Comparison of ENCODE assay signal across 7 cellular contexts in the genomic region with DNA sequence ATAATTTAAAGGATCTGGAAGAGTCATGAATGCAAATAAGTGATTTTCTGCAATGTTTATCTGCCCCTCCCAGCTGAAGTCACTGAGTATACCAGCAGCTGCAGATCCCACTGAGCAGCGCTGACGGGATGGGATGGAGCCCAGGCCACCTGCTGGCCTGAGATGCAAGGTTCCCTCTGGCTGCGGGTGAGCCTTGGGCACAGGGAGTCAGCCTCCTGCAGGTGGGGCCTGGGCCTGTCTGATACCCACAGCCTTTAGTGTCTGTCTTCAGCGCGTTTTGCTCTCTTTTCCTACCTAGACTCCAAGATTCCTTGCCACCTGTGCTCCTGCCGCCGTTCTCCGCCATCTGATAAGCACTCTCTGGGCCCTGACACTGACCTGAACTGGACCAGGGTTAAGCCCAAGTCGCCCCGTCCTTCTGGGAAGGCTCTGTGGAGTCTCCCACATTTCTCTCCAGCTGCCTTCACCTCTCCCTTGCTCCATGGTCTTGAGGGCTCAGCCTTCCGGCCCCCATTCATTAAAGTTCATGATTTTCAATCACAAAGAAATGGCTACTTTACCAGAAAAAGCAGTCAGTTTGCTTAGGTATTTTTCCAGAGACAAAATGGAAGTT.
DNase-seq lines count a peak whose midpoint lies in the region; ATAC-seq and TF ChIP-seq lines count a peak whose summit lies in the region.

No MANE protein-coding gene starts in this region.

- H3K9me3 Mint-ChIP-seq in osteocyte (ENCODE audit: unreplicated experiment) = peaks cover 7% of the 10 kb centered on the region
- no peaks in the 10 kb centered on the region for H3K9me3 Mint-ChIP-seq in stimulated activated memory B cell treated with anti-CD40 and anti-IgM and Interleukin-4, amounts not matched to agents 10 μg/mL and 1 μg/mL and 100 μg/mL, for 72 hours

- DNase-seq in G401 (ENCODE audit: low spot score) = peak; percentile 11
- peak; percentile 11 for DNase-seq in NCI-H510A treated with DMSO at 0.1 percent for 48 hours (lab: John Stamatoyannopoulos, UW)
- peak; percentile 60 for DNase-seq in ecto neural progenitor cell (ENCODE audit: low spot score)
- no peak for DNase-seq in osteocyte (ENCODE audit: extremely low spot score, unreplicated experiment)
- DNase-seq in activated naive CD4-positive, alpha-beta T cell treated with anti-CD3 and anti-CD28 coated beads, Interleukin-2, amount 50 U/mL, for 16 hours = no peak
- DNase-seq in activated CD4-positive, alpha-beta T cell treated with anti-CD3 and anti-CD28 coated beads, Interleukin-2, amount 50 U/mL, for 48 hours = no peak

- ATAC-seq in stimulated activated memory B cell treated with anti-CD40 and anti-IgM and Interleukin-4, amounts not matched to agents 10 μg/mL and 1 μg/mL and 100 μg/mL, for 72 hours = no peak

- H3K4me3 Mint-ChIP-seq in osteocyte (ENCODE audit: unreplicated experiment) = no peak overlapping the region
- H3K4me3 Mint-ChIP-seq in stimulated activated memory B cell treated with anti-CD40 and anti-IgM and Interleukin-4, amounts not matched to agents 10 μg/mL and 1 μg/mL and 100 μg/mL, for 72 hours = no peak overlapping the region

- no peaks in the 10 kb centered on the region for H3K36me3 Mint-ChIP-seq in osteocyte (ENCODE audit: unreplicated experiment)
- H3K36me3 Mint-ChIP-seq in stimulated activated memory B cell treated with anti-CD40 and anti-IgM and Interleukin-4, amounts not matched to agents 10 μg/mL and 1 μg/mL and 100 μg/mL, for 72 hours = no peaks in the 10 kb centered on the region

- no peaks in the 10 kb centered on the region for H3K27me3 Mint-ChIP-seq in osteocyte (ENCODE audit: unreplicated experiment)
- no peaks in the 10 kb centered on the region for H3K27me3 Mint-ChIP-seq in stimulated activated memory B cell treated with anti-CD40 and anti-IgM and Interleukin-4, amounts not matched to agents 10 μg/mL and 1 μg/mL and 100 μg/mL, for 72 hours

- no peak overlapping the region for H3K27ac Mint-ChIP-seq in osteocyte (ENCODE audit: unreplicated experiment)
- no peak overlapping the region for H3K27ac Mint-ChIP-seq in stimulated activated memory B cell treated with anti-CD40 and anti-IgM and Interleukin-4, amounts not matched to agents 10 μg/mL and 1 μg/mL and 100 μg/mL, for 72 hours

- peak; percentile 48 for TF ChIP-seq CTCF in osteocyte (IDR thresholded peaks at IDR 0.05)

- peaks cover 20% of the 10 kb centered on the region for H3K4me1 Mint-ChIP-seq in osteocyte (ENCODE audit: unreplicated experiment)
- H3K4me1 Mint-ChIP-seq in stimulated activated memory B cell treated with anti-CD40 and anti-IgM and Interleukin-4, amounts not matched to agents 10 μg/mL and 1 μg/mL and 100 μg/mL, for 72 hours = no peaks in the 10 kb centered on the region

- in situ Hi-C loops in G401 (cut with HindIII; ENCODE audit: low sequenced_read_pairs) = no loop called here

Comparison
In these comparisons a context has a peak if more than half of its experiments do, and no peak if none do; other contexts are left out.
1. DNase-seq: peak in G401 (single experiment), NCI-H510A treated with DMSO at 0.1 percent for 48 hours (single experiment) and ecto neural progenitor cell (single experiment); none in osteocyte (single experiment), activated naive CD4-positive, alpha-beta T cell treated with anti-CD3 and anti-CD28 coated beads, Interleukin-2, amount 50 U/mL, for 16 hours (single experiment) and activated CD4-positive, alpha-beta T cell treated with anti-CD3 and anti-CD28 coated beads, Interleukin-2, amount 50 U/mL, for 48 hours (0 of 2).